8 cellular contexts compared by ENCODE assay signal in genomic region chrX:9677098-9677739, GRCh38.
A peak's percentile ranks its signal among the peaks of the same experiment; 100 is the strongest.
DNase-seq lines count a peak whose midpoint lies in the region; ATAC-seq, FAIRE-seq and TF ChIP-seq lines count a peak whose summit lies in the region.

No MANE protein-coding gene starts in this region.

- H3K27ac Mint-ChIP-seq in GM23338 = no peak overlapping the region

- no peak overlapping the region for H3K4me3 Mint-ChIP-seq in GM23338

- H3K27ac ChIP-seq in KMS-11 (peak overlapping the region; percentile 84), GM12878 (ENCODE audit: control insufficient read depth, insufficient read depth) (peak overlapping the region; percentile 85), SK-N-SH (ENCODE audit: low read depth in 2 of 2, low read length in 1 of 2) (no peak overlapping the region), GM23338 (ENCODE audit: low read depth) (no peak overlapping the region)

- no peaks in the 10 kb centered on the region; the same call in 2 of the 3 replicates for H3K9me3 Mint-ChIP-seq in GM23338

- no peak for TF ChIP-seq CTCF in KMS-11 (conservative IDR thresholded peaks at IDR 0.05; ENCODE audit: low read depth, low read length)
- no peak for TF ChIP-seq CTCF in GM12878 (IDR thresholded peaks at IDR 0.05 in 2 of 3, conservative IDR thresholded peaks at IDR 0.05 in 1 of 3; ENCODE audit: control insufficient read depth in 2 of 3, extremely low read depth in 1 of 3, insufficient read depth in 1 of 3, low read depth in 3 of 3, low read length in 3 of 3)
- no peak for TF ChIP-seq CTCF in SK-N-SH (IDR thresholded peaks at IDR 0.05)
- no peak for TF ChIP-seq CTCF in GM23338 (conservative IDR thresholded peaks at IDR 0.05; ENCODE audit: low read depth in 2 of 2)
- no peak for TF ChIP-seq CTCF in D721Med (IDR thresholded peaks at IDR 0.05; ENCODE audit: insufficient read depth, missing control alignments)

- peaks cover 11% of the 10 kb centered on the region; the same call in 2 of the 3 replicates for H3K9me3 ChIP-seq in GM12878 (replicated peaks; ENCODE audit: control insufficient read depth, insufficient read depth, low read length)
- H3K9me3 ChIP-seq in SK-N-SH = no peaks in the 10 kb centered on the region

- POLR2A ChIA-PET in GM12878 (lab: Charles Lee) = no interaction called here
- POLR2A ChIA-PET in SK-N-SH (lab: Yijun Ruan, JAX) = no interaction called here

- DNase-seq in GM12878 (ENCODE audit: low read depth, low spot score) = peak; percentile 89
- DNase-seq in stimulated activated CD4-positive, alpha-beta T cell treated with anti-CD3 and anti-CD28 coated beads, Interleukin-1b, Interleukin-23, amount 100 ng/mL, for 48 hours = peak; percentile 21
- DNase-seq in SK-N-SH = no peak
- no peak for DNase-seq in GM23338 (ENCODE audit: low spot score)
- no peak for DNase-seq in D721Med (ENCODE audit: insufficient read length, low spot score)

- H3F3A ChIP-seq in SK-N-SH (replicated peaks; ENCODE audit: insufficient read depth) (no peaks in the 10 kb centered on the region), GM23338 (replicated peaks; ENCODE audit: low read depth) (no peaks in the 10 kb centered on the region)

- H3K4me1 ChIP-seq in KMS-11 (ENCODE audit: low read depth, poor library complexity, severe bottlenecking) (peaks cover 26% of the 10 kb centered on the region), GM12878 (ENCODE audit: control insufficient read depth, insufficient read depth, low read length) (peaks cover 6% of the 10 kb centered on the region), SK-N-SH (ENCODE audit: control insufficient read depth in 1 of 2, insufficient read depth in 2 of 2, low read depth in 1 of 2, low read length in 1 of 2) (no peaks in the 10 kb centered on the region; a peak in 1 of 4 replicates), GM23338 (ENCODE audit: insufficient read depth) (no peaks in the 10 kb centered on the region)

- no TSS peak for BruUV-seq in GM12878 (replicated peaks; lab: Mats Ljungman, UMichigan)

- intact Hi-C loops in GM12878 (cut with micrococcal nuclease; ENCODE audit: unreplicated experiment) = loop anchor here (1.0 to 5.0 kb wide), 4 partner anchors 33 to 325 kb away; no protein-coding TSS in a partner anchor

- peak overlapping the region; percentile 60 for H3K4me2 ChIP-seq in KMS-11
- H3K4me2 ChIP-seq in GM12878 (ENCODE audit: control insufficient read depth, insufficient read depth) = peak overlapping the region; percentile 53
- H3K4me2 ChIP-seq in SK-N-SH = no peak overlapping the region
- no peak overlapping the region for H3K4me2 ChIP-seq in GM23338

- peaks cover 8% of the 10 kb centered on the region; the same call in 2 of the 3 replicates for H3K36me3 Mint-ChIP-seq in GM23338 (ENCODE audit: low read depth)

- no peaks in the 10 kb centered on the region for H3K27me3 Mint-ChIP-seq in GM23338 (ENCODE audit: insufficient read depth, low read depth, poor library complexity)

- 3% methylated on average over 7 of the region's 7 CpGs for WGBS in GM12878 (ENCODE audit: insufficient coverage, insufficient replicate concordance, low lambda C conversion rate, missing lambda C conversion rate)
- WGBS in SK-N-SH (ENCODE audit: low lambda C conversion rate) = 46% methylated on average over 7 of the region's 7 CpGs

- no peak for TF ChIP-seq POLR2A in GM12878 (IDR thresholded peaks at IDR 0.05; ENCODE audit: low read depth, low read length)

- H3K27me3 ChIP-seq in KMS-11 (ENCODE audit: insufficient read depth, low read depth) (no peaks in the 10 kb centered on the region), GM12878 (replicated peaks in 1 of 2; ENCODE audit: control insufficient read depth in 2 of 2, insufficient read depth in 2 of 2, low read length in 1 of 2) (no peaks in the 10 kb centered on the region), SK-N-SH (ENCODE audit: insufficient read depth) (no peaks in the 10 kb centered on the region), GM23338 (ENCODE audit: insufficient read depth) (no peaks in the 10 kb centered on the region)

- ATAC-seq in GM18499 (IDR thresholded peaks at IDR 0.05; ENCODE audit: insufficient read depth, unreplicated experiment) (peak; percentile 99), GM21529 (IDR thresholded peaks at IDR 0.05; ENCODE audit: unreplicated experiment) (peak; percentile 98), GM12878 (peak; percentile 97), GM23338 (no peak)

- H3K79me2 ChIP-seq in KMS-11 (ENCODE audit: insufficient read depth, low read depth) (no peaks in the 10 kb centered on the region), GM12878 (ENCODE audit: control insufficient read depth, insufficient read depth, low read length) (no peaks in the 10 kb centered on the region), SK-N-SH (ENCODE audit: insufficient read depth) (no peaks in the 10 kb centered on the region), GM23338 (replicated peaks; ENCODE audit: insufficient read depth) (no peaks in the 10 kb centered on the region)

- H2AFZ ChIP-seq in KMS-11 (ENCODE audit: low read depth) = no peak overlapping the region
- no peak overlapping the region for H2AFZ ChIP-seq in GM12878 (ENCODE audit: control insufficient read depth, low read depth, low read length)
- H2AFZ ChIP-seq in SK-N-SH (ENCODE audit: low read depth) = no peak overlapping the region
- H2AFZ ChIP-seq in GM23338 = no peak overlapping the region

- SMC1A ChIA-PET in GM12878 (lab: Charles Lee; ENCODE audit: uncharacterized antibody, unreplicated experiment) = interaction anchor here (0.5 to 1.8 kb wide), 10 partner anchors 9 to 1689 kb away, joined by 3 to 6 read pairs (median 3); no protein-coding TSS in a partner anchor

- H3K36me3 ChIP-seq in KMS-11 (ENCODE audit: insufficient read depth) (no peaks in the 10 kb centered on the region), GM12878 (ENCODE audit: control insufficient read depth in 2 of 2, insufficient read depth in 2 of 2, low read length in 1 of 2) (no peaks in the 10 kb centered on the region; a peak in 1 of 4 replicates), SK-N-SH (replicated peaks in 1 of 2; ENCODE audit: control insufficient read depth in 1 of 2, insufficient read depth in 2 of 2, low read length in 1 of 2) (no peaks in the 10 kb centered on the region), GM23338 (ENCODE audit: insufficient read depth) (no peaks in the 10 kb centered on the region)

- TF ChIP-seq RAD21 in GM12878 (IDR thresholded peaks at IDR 0.05; ENCODE audit: insufficient read depth, low read depth, low read length) = 0 out of 2 replicates have a peak, but pooled peaks have one; percentile 5
- no peak for TF ChIP-seq RAD21 in SK-N-SH (IDR thresholded peaks at IDR 0.05; ENCODE audit: low read length)

- FAIRE-seq in GM12878 (lab: Jason Lieb, UNC) (peak; percentile 57), D721Med (lab: Jason Lieb, UNC) (no peak)

- in situ Hi-C loops in GM12878 (cut with MboI) = no loop called here

- peaks cover 7% of the 10 kb centered on the region for H3K4me1 Mint-ChIP-seq in GM23338

- H4K20me1 ChIP-seq in KMS-11 (ENCODE audit: insufficient read depth) (no peaks in the 10 kb centered on the region), GM12878 (ENCODE audit: control insufficient read depth, insufficient read depth) (no peaks in the 10 kb centered on the region), SK-N-SH (ENCODE audit: insufficient read depth) (no peaks in the 10 kb centered on the region), GM23338 (replicated peaks; ENCODE audit: insufficient read depth) (no peaks in the 10 kb centered on the region)

- CTCF ChIA-PET in GM12878 (lab: Yijun Ruan, JAX) = interaction anchor here (1.5 kb wide), 1 partner anchor 31 kb away, joined by 3 read pairs; no protein-coding TSS in a partner anchor
- CTCF ChIA-PET in SK-N-SH (lab: Yijun Ruan, JAX) = no interaction called here

- H3K9me2 ChIP-seq in SK-N-SH (no peaks in the 10 kb centered on the region), GM23338 (ENCODE audit: insufficient read depth) (no peaks in the 10 kb centered on the region)

- peak; percentile 96 to 98 for TF ChIP-seq EP300 in GM12878 (IDR thresholded peaks at IDR 0.05; ENCODE audit: borderline replicate concordance in 1 of 2, control insufficient read depth in 1 of 2, low read depth in 2 of 2, low read length in 2 of 2)
- TF ChIP-seq EP300 in SK-N-SH (IDR thresholded peaks at IDR 0.05; ENCODE audit: borderline replicate concordance in 1 of 2, low read depth in 1 of 2, low read length in 1 of 2) = no peak

- RAD21 ChIA-PET in GM12878 (lab: Charles Lee; ENCODE audit: unreplicated experiment) = interaction anchor here (0.6 to 1.1 kb wide), 5 partner anchors 20 to 329 kb away, joined by 3 to 6 read pairs (median 4); no protein-coding TSS in a partner anchor

- H3K4me3 ChIP-seq in KMS-11 (IDR thresholded peaks at IDR 0.05; ENCODE audit: insufficient read depth, low read depth, low read length) (no peak overlapping the region), GM12878 (peak overlapping the region; percentile 11; the same call in 1 of the 2 replicates), SK-N-SH (ENCODE audit: low read depth in 2 of 2, low read length in 1 of 2) (no peak overlapping the region), GM23338 (no peak overlapping the region)

- H3K9ac ChIP-seq in KMS-11 (no peak overlapping the region; the same call in 1 of the 2 replicates), GM12878 (ENCODE audit: control insufficient read depth, insufficient read depth, low read length) (no peak overlapping the region), SK-N-SH (no peak overlapping the region)

TF ChIP-seq in GM12878, 131 proteins besides CTCF, POLR2A, EP300 and RAD21 (continues in another document):
- TF ChIP-seq BMI1 (IDR thresholded peaks at IDR 0.05; ENCODE audit: borderline replicate concordance) (peak; percentile 62), ZNF207 (IDR thresholded peaks at IDR 0.05; ENCODE audit: borderline replicate concordance) (no peak)

TF ChIP-seq in SK-N-SH, 30 proteins besides CTCF, POLR2A, EP300 and RAD21:
- no peak for TF ChIP-seq RCOR1 (IDR thresholded peaks at IDR 0.05; ENCODE audit: low read length)
- TF ChIP-seq NRF1 (IDR thresholded peaks at IDR 0.05; ENCODE audit: low read depth, low read length) = no peak
- no peak for TF ChIP-seq SIN3A (IDR thresholded peaks at IDR 0.05; ENCODE audit: borderline replicate concordance, low read depth, low read length)
- TF ChIP-seq ELF1 (IDR thresholded peaks at IDR 0.05) = no peak
- TF ChIP-seq FOSL2 (IDR thresholded peaks at IDR 0.05; ENCODE audit: borderline replicate concordance, low read depth) = no peak
- TF ChIP-seq JUND (IDR thresholded peaks at IDR 0.05) = no peak
- TF ChIP-seq EZH2phosphoT487 (IDR thresholded peaks at IDR 0.05; ENCODE audit: borderline replicate concordance, low read depth) = no peak
TF ChIP-seq in SK-N-SH: peak in this region for 0.

TF ChIP-seq in GM23338, 12 proteins besides CTCF, POLR2A, EP300 and RAD21 (continues in another document):
- TF ChIP-seq CREB1 (CRISPR knock-in tag; IDR thresholded peaks at IDR 0.05; ENCODE audit: low read depth) = no peak
- no peak for TF ChIP-seq NANOG (IDR thresholded peaks at IDR 0.05; ENCODE audit: borderline replicate concordance)
- TF ChIP-seq JUNB (IDR thresholded peaks at IDR 0.05; ENCODE audit: unreplicated experiment) = no peak
- TF ChIP-seq POLR2AphosphoS5 (IDR thresholded peaks at IDR 0.05; ENCODE audit: low read depth) = no peak
- TF ChIP-seq ZNF114 (CRISPR knock-in tag; IDR thresholded peaks at IDR 0.05) = no peak

Comparison
In these comparisons a context has a peak if more than half of its experiments do, and no peak if none do; other contexts are left out.
1. H3K27ac ChIP-seq: peak in KMS-11 (single experiment) and GM12878 (single experiment); none in SK-N-SH (0 of 2) and GM23338 (single experiment).
2. H3K4me2 ChIP-seq: peak in KMS-11 (single experiment) and GM12878 (single experiment); none in SK-N-SH (single experiment) and GM23338 (single experiment).
3. DNase-seq: peak in GM12878 (single experiment) and stimulated activated CD4-positive, alpha-beta T cell treated with anti-CD3 and anti-CD28 coated beads, Interleukin-1b, Interleukin-23, amount 100 ng/mL, for 48 hours (single experiment); none in SK-N-SH (single experiment), GM23338 (single experiment) and D721Med (single experiment).